ENCODE assay signal across 23 cellular contexts in genomic region chr5:141824717-141825116, GRCh38. TPM values are rescaled to one million over a fixed set of nuclear protein-coding genes. Genes with fewer than 3 reads are reported as not detected.
"Had no signal": no experiment of that assay in that cellular context is flagged by ENCODE, and none has a peak within 500 bp of the region (broad histone marks: within the 10 kb centered on the region; RNA-seq: fewer than 3 reads in every experiment).

No MANE protein-coding gene starts in this region.

- H3K4me1 Mint-ChIP-seq: activated CD4-positive, alpha-beta T cell treated with anti-CD3 and anti-CD28 coated beads, Interleukin-2, amount 10 ng/mL, durations not matched to agents 7 days and 5 days; stimulated activated memory B cell treated with anti-CD40 and anti-IgM and Interleukin-4, amounts not matched to agents 10 μg/mL and 1 μg/mL and 100 μg/mL, for 72 hours had no signal

- H3K4me1 ChIP-seq: adrenal gland had no signal

- H3K27ac Mint-ChIP-seq: activated CD4-positive, alpha-beta T cell treated with anti-CD3 and anti-CD28 coated beads, Interleukin-2, amount 10 ng/mL, durations not matched to agents 7 days and 5 days; activated CD8-positive, alpha-beta memory T cell treated with anti-CD3 and anti-CD28 coated beads, Interleukin-2, amount 10 ng/mL, durations not matched to agents 7 days and 5 days; activated CD8-positive, alpha-beta T cell treated with anti-CD3 and anti-CD28 coated beads for 36 hours; activated naive CD8-positive, alpha-beta T cell; activated T-helper 1 cell treated with anti-CD3 and anti-CD28 coated beads, Interleukin-12 subunit alpha, Interleukin-12 subunit beta, Interleukin-2, Interleukin-4 antibody, amounts not matched to agents 30 ng/mL and 10 ng/mL and 1 ng/mL, durations not matched to agents 14 hours and 24 hours and 36 hours; stimulated activated memory B cell treated with anti-CD40 and anti-IgM and Interleukin-4, amounts not matched to agents 10 μg/mL and 1 μg/mL and 100 μg/mL, for 72 hours had no signal

- H3K4me3 ChIP-seq: adrenal gland, left lung, lung, stomach, thoracic aorta had no signal

- H3K27ac ChIP-seq: foreskin keratinocyte, thoracic aorta, WERI-Rb-1 had no signal

- H3K27me3 Mint-ChIP-seq: activated CD8-positive, alpha-beta T cell treated with anti-CD3 and anti-CD28 coated beads for 36 hours; activated naive CD8-positive, alpha-beta T cell had no signal

- H3K9me3 ChIP-seq: adrenal gland, left lung, stomach, thoracic aorta had no signal

- H3K27me3 ChIP-seq: adrenal gland, left lung had no signal

- H3K36me3 ChIP-seq: adrenal gland, left lung, stomach, thoracic aorta, WERI-Rb-1 had no signal

- H3K4me3 Mint-ChIP-seq: activated CD4-positive, alpha-beta T cell treated with anti-CD3 and anti-CD28 coated beads, Interleukin-2, amount 10 ng/mL, durations not matched to agents 7 days and 5 days; activated CD8-positive, alpha-beta memory T cell treated with anti-CD3 and anti-CD28 coated beads, Interleukin-2, amount 10 ng/mL, durations not matched to agents 7 days and 5 days; activated CD8-positive, alpha-beta T cell treated with anti-CD3 and anti-CD28 coated beads for 36 hours; activated naive CD8-positive, alpha-beta T cell; activated T-helper 1 cell treated with anti-CD3 and anti-CD28 coated beads, Interleukin-12 subunit alpha, Interleukin-12 subunit beta, Interleukin-2, Interleukin-4 antibody, amounts not matched to agents 30 ng/mL and 10 ng/mL and 1 ng/mL, durations not matched to agents 14 hours and 24 hours and 36 hours; naive thymus-derived CD4-positive, alpha-beta T cell; stimulated activated memory B cell treated with anti-CD40 and anti-IgM and Interleukin-4, amounts not matched to agents 10 μg/mL and 1 μg/mL and 100 μg/mL, for 72 hours had no signal

- H3K36me3 Mint-ChIP-seq: activated CD8-positive, alpha-beta memory T cell treated with anti-CD3 and anti-CD28 coated beads, Interleukin-2, amount 10 ng/mL, durations not matched to agents 7 days and 5 days; activated naive CD8-positive, alpha-beta T cell; naive thymus-derived CD4-positive, alpha-beta T cell; stimulated activated memory B cell treated with anti-CD40 and anti-IgM and Interleukin-4, amounts not matched to agents 10 μg/mL and 1 μg/mL and 100 μg/mL, for 72 hours had no signal

- ATAC-seq: activated CD8-positive, alpha-beta memory T cell treated with anti-CD3 and anti-CD28 coated beads, Interleukin-2, amount 10 ng/mL, durations not matched to agents 7 days and 5 days; activated CD8-positive, alpha-beta T cell treated with anti-CD3 and anti-CD28 coated beads for 36 hours; foreskin keratinocyte; left lung; naive thymus-derived CD4-positive, alpha-beta T cell; sciatic nerve; stimulated activated memory B cell treated with anti-CD40 and anti-IgM and Interleukin-4, amounts not matched to agents 10 μg/mL and 1 μg/mL and 100 μg/mL, for 72 hours had no signal

- DNase-seq: activated CD4-positive, alpha-beta T cell treated with anti-CD3 and anti-CD28 coated beads, Interleukin-2, amount 10 ng/mL, durations not matched to agents 7 days and 5 days; activated CD4-positive, CD25-positive, alpha-beta regulatory T cell treated with anti-CD3 and anti-CD28 coated beads, Interleukin-2, amount 50 U/mL, for 72 hours; activated CD8-positive, alpha-beta memory T cell treated with anti-CD3 and anti-CD28 coated beads, Interleukin-2, amount 10 ng/mL, durations not matched to agents 7 days and 5 days; activated CD8-positive, alpha-beta T cell treated with anti-CD3 and anti-CD28 coated beads for 36 hours; activated T-cell treated with anti-CD3 and anti-CD28 coated beads for 4 hours; adrenal gland; cerebellar nuclear complex; effector CD8-positive, alpha-beta T cell; foreskin keratinocyte; kidney glomerular epithelial cell; left lung; naive thymus-derived CD4-positive, alpha-beta T cell; small intestine; stimulated activated CD4-positive, alpha-beta T cell treated with anti-CD3 and anti-CD28 coated beads, Interleukin-15, amount 100 ng/mL, for 24 hours; stomach; T-helper 1 cell; WERI-Rb-1 had no signal

- H3K9me3 Mint-ChIP-seq: activated CD4-positive, alpha-beta T cell treated with anti-CD3 and anti-CD28 coated beads, Interleukin-2, amount 10 ng/mL, durations not matched to agents 7 days and 5 days; activated CD8-positive, alpha-beta T cell treated with anti-CD3 and anti-CD28 coated beads for 36 hours; activated T-helper 1 cell treated with anti-CD3 and anti-CD28 coated beads, Interleukin-12 subunit alpha, Interleukin-12 subunit beta, Interleukin-2, Interleukin-4 antibody, amounts not matched to agents 30 ng/mL and 10 ng/mL and 1 ng/mL, durations not matched to agents 14 hours and 24 hours and 36 hours; stimulated activated memory B cell treated with anti-CD40 and anti-IgM and Interleukin-4, amounts not matched to agents 10 μg/mL and 1 μg/mL and 100 μg/mL, for 72 hours had no signal

RNA-seq across cellular contexts. Expression of gene PCDH1, which starts 53.5 kb away (rescaled TPM):
- total RNA-seq: activated CD4-positive, alpha-beta T cell treated with anti-CD3 and anti-CD28 coated beads, Interleukin-2, amount 10 ng/mL, durations not matched to agents 7 days and 5 days; activated CD8-positive, alpha-beta memory T cell treated with anti-CD3 and anti-CD28 coated beads, Interleukin-2, amount 10 ng/mL, durations not matched to agents 7 days and 5 days; activated T-helper 1 cell treated with anti-CD3 and anti-CD28 coated beads, Interleukin-12 subunit alpha, Interleukin-12 subunit beta, Interleukin-2, Interleukin-4 antibody, amounts not matched to agents 30 ng/mL and 10 ng/mL and 1 ng/mL, durations not matched to agents 14 hours and 24 hours and 36 hours had no signal
